ENCODE assay signal across 1 cellular context in genomic region chr12:19741132-19741489, GRCh38.
TF ChIP-seq lines count a peak whose summit lies in the region.

No MANE protein-coding gene starts in this region.

TF ChIP-seq in HepG2, 621 proteins besides CTCF, POLR2A, EP300 and RAD21 (continued from another document):
- no peak for TF ChIP-seq ZBTB4 (CRISPR knock-in tag; IDR thresholded peaks at IDR 0.05; ENCODE audit: borderline replicate concordance)
- no peak for TF ChIP-seq ATF7 (IDR thresholded peaks at IDR 0.05)
- TF ChIP-seq ATF7 (CRISPR knock-in tag; IDR thresholded peaks at IDR 0.05), result no peak
- no peak for TF ChIP-seq UBTF (CRISPR knock-in tag; IDR thresholded peaks at IDR 0.05)
- TF ChIP-seq HES4 (CRISPR knock-in tag; IDR thresholded peaks at IDR 0.05; ENCODE audit: borderline replicate concordance), result no peak
- TF ChIP-seq ISX (CRISPR knock-in tag; conservative IDR thresholded peaks at IDR 0.05), result no peak
- TF ChIP-seq ZNF557 (CRISPR knock-in tag; IDR thresholded peaks at IDR 0.05), result no peak
- no peak for TF ChIP-seq ZNF737 (CRISPR knock-in tag; IDR thresholded peaks at IDR 0.05; ENCODE audit: borderline replicate concordance)
- TF ChIP-seq NFE2L1 (CRISPR knock-in tag; IDR thresholded peaks at IDR 0.05; ENCODE audit: borderline replicate concordance), result no peak
- TF ChIP-seq CEBPG (CRISPR knock-in tag; IDR thresholded peaks at IDR 0.05), result no peak
- no peak for TF ChIP-seq ZNF720 (CRISPR knock-in tag; IDR thresholded peaks at IDR 0.05)
- no peak for TF ChIP-seq ATM (IDR thresholded peaks at IDR 0.05; ENCODE audit: borderline replicate concordance)
